Comparison of ENCODE assay signal across 8 cellular contexts in the genomic region with DNA sequence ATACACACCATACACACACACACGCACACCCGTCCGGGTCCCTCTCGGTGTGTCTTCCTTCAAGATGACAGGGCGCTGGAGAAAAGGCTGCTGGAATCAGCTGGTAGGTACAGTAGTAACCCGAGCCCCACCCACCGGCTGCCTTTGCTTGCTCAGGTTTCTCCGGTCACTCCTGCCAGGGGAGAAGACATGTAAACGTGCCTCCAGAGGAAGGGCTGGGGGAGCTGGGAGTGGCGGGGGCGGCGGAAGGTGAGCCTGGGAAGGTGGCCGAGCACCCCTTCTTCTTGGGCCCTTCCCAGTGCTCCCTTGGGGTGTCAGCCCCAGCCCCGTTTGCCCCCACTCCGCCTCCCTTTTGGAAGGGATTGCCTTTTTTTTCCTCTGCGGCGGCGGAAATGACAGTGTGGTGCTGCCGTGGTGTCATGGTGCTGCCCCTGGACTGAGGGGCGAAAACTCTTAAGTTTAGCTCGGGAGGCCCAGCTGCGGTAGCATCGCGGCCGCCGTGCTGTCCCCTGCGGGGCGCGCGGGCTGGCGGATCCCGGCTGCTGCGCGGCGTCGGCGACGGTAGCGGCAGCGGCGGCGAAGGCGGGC. TPM values are rescaled to one million over a fixed set of nuclear protein-coding genes. Genes with fewer than 3 reads are reported as not detected.
A peak's percentile ranks its signal among the peaks of the same experiment; 100 is the strongest.
DNase-seq lines count a peak whose midpoint lies in the region; ATAC-seq and TF ChIP-seq lines count a peak whose summit lies in the region.

A gene with protein sequence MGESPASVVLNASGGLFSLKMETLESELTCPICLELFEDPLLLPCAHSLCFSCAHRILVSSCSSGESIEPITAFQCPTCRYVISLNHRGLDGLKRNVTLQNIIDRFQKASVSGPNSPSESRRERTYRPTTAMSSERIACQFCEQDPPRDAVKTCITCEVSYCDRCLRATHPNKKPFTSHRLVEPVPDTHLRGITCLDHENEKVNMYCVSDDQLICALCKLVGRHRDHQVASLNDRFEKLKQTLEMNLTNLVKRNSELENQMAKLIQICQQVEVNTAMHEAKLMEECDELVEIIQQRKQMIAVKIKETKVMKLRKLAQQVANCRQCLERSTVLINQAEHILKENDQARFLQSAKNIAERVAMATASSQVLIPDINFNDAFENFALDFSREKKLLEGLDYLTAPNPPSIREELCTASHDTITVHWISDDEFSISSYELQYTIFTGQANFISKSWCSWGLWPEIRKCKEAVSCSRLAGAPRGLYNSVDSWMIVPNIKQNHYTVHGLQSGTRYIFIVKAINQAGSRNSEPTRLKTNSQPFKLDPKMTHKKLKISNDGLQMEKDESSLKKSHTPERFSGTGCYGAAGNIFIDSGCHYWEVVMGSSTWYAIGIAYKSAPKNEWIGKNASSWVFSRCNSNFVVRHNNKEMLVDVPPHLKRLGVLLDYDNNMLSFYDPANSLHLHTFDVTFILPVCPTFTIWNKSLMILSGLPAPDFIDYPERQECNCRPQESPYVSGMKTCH (plus strand): TSS at position 169 of the 588 bp plus-strand sequence. CDS start 561 bp downstream, outside the sequence.

- H3K9me3 ChIP-seq in left ventricle myocardium inferior (replicated peaks) = no peaks in the 10 kb centered on the region
- no peaks in the 10 kb centered on the region for H3K9me3 ChIP-seq in psoas muscle

- intact Hi-C loops in left ventricle myocardium inferior (cut with micrococcal nuclease) (no loop called here), psoas muscle (cut with DNase I) (no loop called here)

- DNase-seq in RPMI8226 (peak; percentile 50), left ventricle myocardium inferior (peak; percentile 24), psoas muscle (peak; percentile 54 to 78), SHP77 (lab: John Stamatoyannopoulos, UW) (no peak)

- no peak for TF ChIP-seq CTCF in left ventricle myocardium inferior (IDR thresholded peaks at IDR 0.05; ENCODE audit: borderline replicate concordance)
- TF ChIP-seq CTCF in psoas muscle (IDR thresholded peaks at IDR 0.05) = no peak

- ATAC-seq in GM18511 (IDR thresholded peaks at IDR 0.05; ENCODE audit: unreplicated experiment) (peak; percentile 59), HG03097 (IDR thresholded peaks at IDR 0.05; ENCODE audit: low FRiP score, unreplicated experiment) (peak; percentile 26), psoas muscle (peak; percentile 77 to 85 (median 84)), HG02870 (IDR thresholded peaks at IDR 0.05; ENCODE audit: unreplicated experiment) (no peak)

- WGBS in adipose tissue, 3 donors = 0 to 34% (median 2%) methylated on average over 20 to 43 of the region's 43 CpGs
- WGBS in psoas muscle, 3 donors = 0 to 29% (median 1%) methylated on average over 16 to 40 of the region's 43 CpGs

- H3K36me3 ChIP-seq in left ventricle myocardium inferior (no peaks in the 10 kb centered on the region), psoas muscle (ENCODE audit: insufficient read depth in 1 of 2, low read depth in 1 of 2) (no peaks in the 10 kb centered on the region)

- peak within 1 kb of the TSS; percentile 70 for H3K4me3 ChIP-seq in left ventricle myocardium inferior
- peak within 1 kb of the TSS; percentile 73 for H3K4me3 ChIP-seq in psoas muscle

- H3K4me1 ChIP-seq in left ventricle myocardium inferior (no peaks in the 10 kb centered on the region), psoas muscle (peaks cover 12% of the 10 kb centered on the region)

- H3K27ac ChIP-seq in adipose tissue (ENCODE audit: low read depth, low read length) (peak within 1 kb of the TSS; percentile 15), left ventricle myocardium inferior (replicated peaks) (peak within 1 kb of the TSS; percentile 90), psoas muscle (peak within 1 kb of the TSS; percentile 90)

- no peaks in the 10 kb centered on the region for H3K27me3 ChIP-seq in left ventricle myocardium inferior (ENCODE audit: low read depth)
- peaks cover 0 to 20% (median 0%) of the 10 kb centered on the region in 3 donors for H3K27me3 ChIP-seq in psoas muscle (ENCODE audit: insufficient read depth in 3 of 3, low read length in 2 of 3)

RNA-seq across cellular contexts. Expression of the gene that starts here (rescaled TPM):
- 10 to 100 TPM in 1 of 3 donors, 1 to 10 TPM in 2; 3.9 to 11.3 (median 6.5) TPM for polyA plus RNA-seq in adipose tissue
- 6.3 TPM for total RNA-seq in left ventricle myocardium inferior
- 10 to 100 TPM; 17.5 to 21.6 (median 20.0) TPM for total RNA-seq in psoas muscle
- 10 to 100 TPM in 1 of 3 donors, 1 to 10 TPM in 2; 4.8 to 20.5 (median 5.9) TPM for polyA plus RNA-seq in psoas muscle

Comparison
In these comparisons a context has a peak if more than half of its experiments do, and no peak if none do; other contexts are left out.
1. DNase-seq: peak in RPMI8226 (single experiment), left ventricle myocardium inferior (single experiment) and psoas muscle (2 of 2); none in SHP77 (0 of 2).
2. H3K27ac ChIP-seq: peak in every context shown above with its lines; median percentile 90 in left ventricle myocardium inferior; 90 in psoas muscle; 15 in adipose tissue.